ENCODE assay signal across 8 cellular contexts in genomic region chr1:198598796-198599321, GRCh38. TPM values are rescaled to one million over a fixed set of nuclear protein-coding genes. Genes with fewer than 3 reads are reported as not detected.
DNase-seq lines count a peak whose midpoint lies in the region; ATAC-seq and TF ChIP-seq lines count a peak whose summit lies in the region.

No MANE protein-coding gene starts in this region.

- H3K27me3 ChIP-seq in spleen (replicated peaks in 1 of 7): no peaks in the 10 kb centered on the region

- H3K36me3 ChIP-seq in spleen: no peaks in the 10 kb centered on the region

- H3K27me3 Mint-ChIP-seq in activated CD4-positive, alpha-beta T cell treated with anti-CD3 and anti-CD28 coated beads, Interleukin-2, amount 10 ng/mL, durations not matched to agents 24 days and 14 days: no peaks in the 10 kb centered on the region

- H3K4me3 Mint-ChIP-seq in activated CD4-positive, alpha-beta T cell treated with anti-CD3 and anti-CD28 coated beads, Interleukin-2, amount 10 ng/mL, durations not matched to agents 24 days and 14 days: no peak overlapping the region

- peaks cover 30% of the 10 kb centered on the region for H3K9me3 Mint-ChIP-seq in activated CD4-positive, alpha-beta T cell treated with anti-CD3 and anti-CD28 coated beads, Interleukin-2, amount 10 ng/mL, durations not matched to agents 24 days and 14 days

- DNase-seq in activated CD4-positive, alpha-beta T cell treated with anti-CD3 and anti-CD28 coated beads, Interleukin-2, amount 10 ng/mL, durations not matched to agents 24 days and 14 days: no peak
- DNase-seq in activated CD4-positive, alpha-beta T cell treated with anti-CD3 and anti-CD28 coated beads for 1 hour: no peak
- peak; percentile 98 for DNase-seq in OCI-M1 (lab: John Stamatoyannopoulos, UW)
- DNase-seq in spleen: peak; percentile 66
- no peak for DNase-seq in central memory CD4-positive, alpha-beta T cell
- no peak for DNase-seq in HT-29 (ENCODE audit: low spot score)
- DNase-seq in Right ventricle myocardium inferior (ENCODE audit: missing footprints): no peak

- peaks cover 0 to 81% (median 34%) of the 10 kb centered on the region in 6 donors for H3K4me1 ChIP-seq in spleen

- ATAC-seq in HG02943 (IDR thresholded peaks at IDR 0.05; ENCODE audit: low read depth, unreplicated experiment) (peak; percentile 75), Right ventricle myocardium inferior (no peak)

- no peak for TF ChIP-seq POLR2A in spleen (IDR thresholded peaks at IDR 0.05)

- peak overlapping the region; percentile 70 for H3K27ac Mint-ChIP-seq in activated CD4-positive, alpha-beta T cell treated with anti-CD3 and anti-CD28 coated beads, Interleukin-2, amount 10 ng/mL, durations not matched to agents 24 days and 14 days

- H3K4me3 ChIP-seq in spleen: peak overlapping the region in 2 of 8 donors; percentile 24 to 54

- H3K27ac ChIP-seq in spleen: peak overlapping the region; percentile 36 to 87 (median 80)

- peaks cover 0 to 8% (median 0%) of the 10 kb centered on the region in 8 donors for H3K9me3 ChIP-seq in spleen

- intact Hi-C loops in activated CD4-positive, alpha-beta T cell treated with anti-CD3 and anti-CD28 coated beads, Interleukin-2, amount 10 ng/mL, durations not matched to agents 24 days and 14 days (cut with micrococcal nuclease): no loop called here
- intact Hi-C loops in spleen (cut with DNase I; ENCODE audit: low total_unique reads) (loop anchor here (10.0 kb wide), 1 partner anchor 54 kb away; the partner anchor contains the start of gene ATP6V1G3), Right ventricle myocardium inferior (cut with DNase I) (no loop called here)

- peaks cover 54% of the 10 kb centered on the region for H3K4me1 Mint-ChIP-seq in activated CD4-positive, alpha-beta T cell treated with anti-CD3 and anti-CD28 coated beads, Interleukin-2, amount 10 ng/mL, durations not matched to agents 24 days and 14 days

- no peak for TF ChIP-seq CTCF in spleen (IDR thresholded peaks at IDR 0.05 in 8 of 11, conservative IDR thresholded peaks at IDR 0.05 in 3 of 11)

- 47 to 76% (median 55%) methylated on average over 6 of the region's 6 CpGs for WGBS in spleen, 5 donors

- H3K36me3 Mint-ChIP-seq in activated CD4-positive, alpha-beta T cell treated with anti-CD3 and anti-CD28 coated beads, Interleukin-2, amount 10 ng/mL, durations not matched to agents 24 days and 14 days (ENCODE audit: low read depth): peaks cover 21% of the 10 kb centered on the region

RNA-seq across cellular contexts. Expression of gene PTPRC, which starts 40.0 kb away (rescaled TPM):
- total RNA-seq in activated CD4-positive, alpha-beta T cell treated with anti-CD3 and anti-CD28 coated beads, Interleukin-2, amount 10 ng/mL, durations not matched to agents 24 days and 14 days: 436 and 438 TPM in 2 replicates
- total RNA-seq in spleen (100 to 1,000 TPM; 439 to 716 (median 526) TPM), Right ventricle myocardium inferior (9.7 TPM)
- polyA plus RNA-seq in spleen: 10 to 100 TPM; 79.2 to 99.3 (median 92.4) TPM
- not detected in 2 replicates for total RNA-seq in HT-29 (2014; rRNA removed; shearing (Covaris generic))

RNA-seq across cellular contexts. Expression of gene ATP6V1G3, which starts 58.4 kb away (rescaled TPM):
- not detected in 2 replicates for total RNA-seq in activated CD4-positive, alpha-beta T cell treated with anti-CD3 and anti-CD28 coated beads, Interleukin-2, amount 10 ng/mL, durations not matched to agents 24 days and 14 days
- total RNA-seq in spleen: not detected
- polyA plus RNA-seq in spleen: not detected
- total RNA-seq in HT-29 (2014; rRNA removed; shearing (Covaris generic)): not detected in 2 replicates
- not detected for total RNA-seq in Right ventricle myocardium inferior

Comparison
In these comparisons a context has a peak if more than half of its experiments do, and no peak if none do; other contexts are left out.
1. DNase-seq: peak in OCI-M1 (single experiment) and spleen (single experiment); none in activated CD4-positive, alpha-beta T cell treated with anti-CD3 and anti-CD28 coated beads, Interleukin-2, amount 10 ng/mL, durations not matched to agents 24 days and 14 days (single experiment), activated CD4-positive, alpha-beta T cell treated with anti-CD3 and anti-CD28 coated beads for 1 hour (single experiment), central memory CD4-positive, alpha-beta T cell (single experiment), HT-29 (single experiment) and Right ventricle myocardium inferior (single experiment).
2. RNA of gene PTPRC, which starts 40.0 kb away (total RNA-seq): 439 to 716 TPM in spleen and 436 to 438 TPM in activated CD4-positive, alpha-beta T cell treated with anti-CD3 and anti-CD28 coated beads, Interleukin-2, amount 10 ng/mL, durations not matched to agents 24 days and 14 days; 9.7 TPM in Right ventricle myocardium inferior (single experiment) and not detected in HT-29; every median in the first group is over 10 times any median in the second.